ENCODE assay signal across 22 cellular contexts in the genomic region with DNA sequence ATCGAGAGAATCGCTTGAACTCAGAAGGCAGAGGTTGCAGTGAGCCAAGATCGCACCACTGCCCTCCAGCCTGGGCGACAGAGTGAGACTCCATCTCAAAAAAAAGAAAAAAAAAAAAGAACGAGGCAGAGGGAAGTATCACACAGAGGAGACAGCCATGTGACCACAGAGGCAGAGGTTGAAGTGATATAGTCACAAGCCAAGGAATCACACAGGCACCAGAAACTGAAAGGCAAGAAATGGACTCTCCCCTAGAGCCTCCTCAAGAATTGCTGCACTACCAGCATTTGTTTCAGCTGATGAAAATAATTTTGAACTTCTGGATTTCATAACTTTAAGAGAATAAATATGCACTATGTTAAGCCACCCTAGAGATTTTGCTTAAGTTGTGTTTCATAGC.
"Had no signal": no experiment of that assay in that cellular context is flagged by ENCODE, and none has a peak within 500 bp of the region (broad histone marks: within the 10 kb centered on the region; RNA-seq: fewer than 3 reads in every experiment).

No MANE protein-coding gene starts in this region.

- H3K27me3 ChIP-seq: ascending aorta, breast epithelium, esophagus squamous epithelium, suprapubic skin had no signal

- ATAC-seq: activated CD8-positive, alpha-beta memory T cell treated with anti-CD3 and anti-CD28 coated beads, Interleukin-2, amount 10 ng/mL, durations not matched to agents 7 days and 5 days; left ventricle myocardium superior; right cardiac atrium; stimulated activated naive CD8-positive, alpha-beta T cell treated with anti-CD3 and anti-CD28 coated beads, Interleukin-15, Interleukin-2, amounts not matched to agents 100 U/mL and 50 U/mL, for 24 hours had no signal

- H3K27ac ChIP-seq: ascending aorta, breast epithelium, esophagus squamous epithelium, prostate gland, skin epidermis, suprapubic skin had no signal

- H3K36me3 ChIP-seq: ascending aorta, breast epithelium, esophagus squamous epithelium, prostate gland, suprapubic skin had no signal

- H3K9me3 ChIP-seq: ascending aorta, esophagus squamous epithelium, prostate gland had no signal

- DNase-seq: activated CD4-positive, alpha-beta memory T cell treated with anti-CD3 and anti-CD28 coated beads for 36 hours; activated CD4-positive, alpha-beta T cell treated with anti-CD3 and anti-CD28 coated beads for 1 hour; activated CD8-positive, alpha-beta memory T cell treated with anti-CD3 and anti-CD28 coated beads, Interleukin-2, amount 10 ng/mL, durations not matched to agents 7 days and 5 days; activated naive CD4-positive, alpha-beta T cell treated with anti-CD3 and anti-CD28 coated beads, Interleukin-2, amount 10 ng/mL, durations not matched to agents 7 days and 5 days; activated T-cell treated with anti-CD3 and anti-CD28 coated beads, Interleukin-2, amount 50 U/mL, for 24 hours; cerebellar nuclear complex; effector CD8-positive, alpha-beta T cell; esophagus squamous epithelium; hypothalamus; left ventricle myocardium superior; mesenchymal stem cell; right cardiac atrium; stimulated activated CD4-positive, alpha-beta T cell treated with anti-CD3 and anti-CD28 coated beads, Interleukin-15, amount 100 ng/mL, for 24 hours; stimulated activated CD4-positive, alpha-beta T cell treated with anti-CD3 and anti-CD28 coated beads, Interleukin-4, amount 100 ng/mL, for 4 hours; stimulated activated CD8-positive, alpha-beta memory T cell treated with anti-CD3 and anti-CD28 coated beads, Interleukin-4, amount 100 ng/mL, for 48 hours; stimulated activated naive CD8-positive, alpha-beta T cell treated with anti-CD3 and anti-CD28 coated beads, Interleukin-15, Interleukin-2, amounts not matched to agents 100 U/mL and 50 U/mL, for 24 hours; trophoblast cell had no signal

- H3K4me3 ChIP-seq: ascending aorta, breast epithelium, esophagus squamous epithelium, prostate gland, skin epidermis, suprapubic skin had no signal

- H3K4me1 ChIP-seq: ascending aorta, breast epithelium, esophagus squamous epithelium, prostate gland, suprapubic skin had no signal
